ENCODE assay signal across 20 cellular contexts in the genomic region with DNA sequence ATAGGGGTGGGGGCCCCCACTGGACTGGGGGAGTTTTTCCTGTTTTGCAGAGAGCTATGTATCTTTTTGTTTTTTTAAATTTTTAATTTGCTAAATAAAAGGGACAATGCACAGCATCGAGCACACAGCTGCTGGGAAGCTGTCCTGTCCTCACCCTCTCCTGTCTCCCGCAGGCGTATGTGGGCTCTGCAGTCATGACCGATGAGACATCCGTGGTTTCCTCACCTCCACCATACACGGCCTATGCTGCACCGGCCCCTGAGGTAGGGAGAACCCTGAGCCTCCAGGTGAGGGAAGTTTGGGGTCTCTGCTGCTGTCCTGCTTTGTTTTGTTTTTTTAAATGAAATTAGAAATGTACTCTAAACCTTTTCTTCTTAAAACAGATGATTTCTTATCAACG. TPM values are rescaled to one million over a fixed set of nuclear protein-coding genes. Genes with fewer than 3 reads are reported as not detected.
DNase-seq lines count a peak whose midpoint lies in the region; ATAC-seq, FAIRE-seq and TF ChIP-seq lines count a peak whose summit lies in the region.
"Had no signal": no experiment of that assay in that cellular context is flagged by ENCODE, and none has a peak within 500 bp of the region (broad histone marks: within the 10 kb centered on the region; RNA-seq: fewer than 3 reads in every experiment).

No MANE protein-coding gene starts in this region.

- ATAC-seq in activated naive CD8-positive, alpha-beta T cell treated with anti-CD3 and anti-CD28 coated beads, Interleukin-2, amount 50 U/mL, for 24 hours = peak; percentile 66
- peak; percentile 75 for ATAC-seq in K562
- ATAC-seq in stimulated activated naive CD8-positive, alpha-beta T cell treated with anti-CD3 and anti-CD28 coated beads, Interleukin-15, Interleukin-2, amounts not matched to agents 100 U/mL and 50 U/mL, for 24 hours = peak; percentile 73

- POLR2A ChIA-PET in K562 (lab: Yijun Ruan, JAX) = interaction anchor here (2.6 kb wide), 1 partner anchor 40 kb away, joined by 9 read pairs; the partner anchor contains the start of gene FAM168B

- H3K9ac ChIP-seq in K562 (ENCODE audit: insufficient read depth in 1 of 2, low read depth in 2 of 2, low read length in 2 of 2) = 0 out of 4 replicates have a peak overlapping the region, but pooled peaks of 1 of the 2 experiments have one; percentile 28

- H3K79me2 ChIP-seq in K562 (ENCODE audit: control insufficient read depth, insufficient read depth, low read length) = peaks cover 7% of the 10 kb centered on the region

- no peak overlapping the region for H3K4me3 ChIP-seq in K562

- in situ Hi-C loops in K562 (cut with MboI) = no loop called here

- no peaks in the 10 kb centered on the region for H3K9me1 ChIP-seq in K562 (ENCODE audit: control insufficient read depth, insufficient read depth, low read length)

- H3K27ac ChIP-seq in K562 (ENCODE audit: extremely low read depth, low read depth, low read length) = no peak overlapping the region

- peaks cover 0 to 4% of the 10 kb centered on the region in 2 experiments; a peak in 2 of 5 replicates for H3K4me1 ChIP-seq in K562 (replicated peaks in 1 of 2; ENCODE audit: control insufficient read depth in 2 of 2, insufficient read depth in 2 of 2, low read length in 2 of 2)

- H3K36me3 Mint-ChIP-seq in activated naive CD8-positive, alpha-beta T cell treated with anti-CD3 and anti-CD28 coated beads, Interleukin-2, amount 50 U/mL, for 24 hours (ENCODE audit: low read depth) = peaks cover 51% of the 10 kb centered on the region
- H3K36me3 Mint-ChIP-seq in activated naive CD8-positive, alpha-beta T cell treated with anti-CD3 and anti-CD28 coated beads for 36 hours = peaks cover 39% of the 10 kb centered on the region
- peaks cover 24 to 49% (median 38%) of the 10 kb centered on the region in 3 donors for H3K36me3 Mint-ChIP-seq in immature natural killer cell

- no peaks in the 10 kb centered on the region for H4K20me1 ChIP-seq in K562 (replicated peaks; ENCODE audit: control insufficient read depth, insufficient read depth, low read length)

- no peak for FAIRE-seq in K562 (lab: Jason Lieb, UNC)
- FAIRE-seq: A204.1, RCC 7860 had no signal

- no peaks in the 10 kb centered on the region for H3K27me3 Mint-ChIP-seq in activated naive CD8-positive, alpha-beta T cell treated with anti-CD3 and anti-CD28 coated beads, Interleukin-2, amount 50 U/mL, for 24 hours
- H3K27me3 Mint-ChIP-seq in activated naive CD8-positive, alpha-beta T cell treated with anti-CD3 and anti-CD28 coated beads for 36 hours = no peaks in the 10 kb centered on the region
- H3K27me3 Mint-ChIP-seq in immature natural killer cell (ENCODE audit: low read depth in 3 of 3) = peaks cover 0 to 3% (median 2%) of the 10 kb centered on the region in 3 donors
- H3K27me3 Mint-ChIP-seq: CD4-positive, alpha-beta T cell had no signal

- H3K9me3 ChIP-seq in K562 (replicated peaks; ENCODE audit: control insufficient read depth, insufficient read depth, low read depth, low read length) = no peaks in the 10 kb centered on the region
- H3K9me3 ChIP-seq: Caco-2 had no signal

- H3K4me2 ChIP-seq in K562 (ENCODE audit: insufficient read depth, low read length) = no peak overlapping the region

- no peak for DNase-seq in activated naive CD8-positive, alpha-beta T cell treated with anti-CD3 and anti-CD28 coated beads, Interleukin-2, amount 50 U/mL, for 24 hours
- DNase-seq in activated naive CD8-positive, alpha-beta T cell treated with anti-CD3 and anti-CD28 coated beads for 36 hours = no peak
- no peak for DNase-seq in K562 (ENCODE audit: extremely low read depth in 1 of 4, low spot score in 3 of 4)
- DNase-seq in immature natural killer cell = peak; percentile 12 to 22 (median 16)
- no peak for DNase-seq in stimulated activated naive CD8-positive, alpha-beta T cell treated with anti-CD3 and anti-CD28 coated beads, Interleukin-15, Interleukin-2, amounts not matched to agents 100 U/mL and 50 U/mL, for 24 hours
- DNase-seq in inferior parietal cortex (ENCODE audit: extremely low spot score) = no peak
- no peak for DNase-seq in medulla oblongata (ENCODE audit: extremely low spot score)
- no peak for DNase-seq in NCI-H748 (lab: John Stamatoyannopoulos, UW; ENCODE audit: unreplicated experiment)
- DNase-seq: Caco-2; CD4-positive, alpha-beta T cell; GF-D8; KG1; NCI-H1105 treated with DMSO at 0.1 percent for 48 hours; NCI-H1694; NCI-H2081 treated with DMSO at 0.1 percent for 48 hours; NCI-H446 treated with DMSO at 0.1 percent for 48 hours; NCI-H69; SHP77 had no signal

- no peak for TF ChIP-seq POLR2A in K562 (conservative IDR thresholded peaks at IDR 0.05)

- no peaks in the 10 kb centered on the region for H3K27me3 ChIP-seq in K562 (ENCODE audit: control insufficient read depth in 2 of 2, insufficient read depth in 2 of 2, low read length in 2 of 2)

- no TSS peak for BruUV-seq in K562 (replicated peaks; lab: Mats Ljungman, UMichigan)

- intact Hi-C loops in K562 (cut with micrococcal nuclease) = no loop called here

- no peak overlapping the region for H3K27ac Mint-ChIP-seq in activated naive CD8-positive, alpha-beta T cell treated with anti-CD3 and anti-CD28 coated beads, Interleukin-2, amount 50 U/mL, for 24 hours
- no peak overlapping the region for H3K27ac Mint-ChIP-seq in activated naive CD8-positive, alpha-beta T cell treated with anti-CD3 and anti-CD28 coated beads for 36 hours
- peak overlapping the region in 4 of 6 donors; percentile 35 to 62 (median 53) for H3K27ac Mint-ChIP-seq in immature natural killer cell
- H3K27ac Mint-ChIP-seq: CD4-positive, alpha-beta T cell had no signal

- no peak overlapping the region for H2AFZ ChIP-seq in K562 (ENCODE audit: low read depth, low read length)

- WGBS in K562 (ENCODE audit: insufficient coverage, low coverage, missing lambda C conversion rate) = 84% methylated on average over 7 of the region's 8 CpGs

- peaks cover 70% of the 10 kb centered on the region; the same call in 2 of the 3 replicates for H3K36me3 ChIP-seq in K562 (ENCODE audit: control insufficient read depth, insufficient read depth, low read length)

- H3K4me3 Mint-ChIP-seq in activated naive CD8-positive, alpha-beta T cell treated with anti-CD3 and anti-CD28 coated beads, Interleukin-2, amount 50 U/mL, for 24 hours = no peak overlapping the region
- H3K4me3 Mint-ChIP-seq in activated naive CD8-positive, alpha-beta T cell treated with anti-CD3 and anti-CD28 coated beads for 36 hours = no peak overlapping the region
- H3K4me3 Mint-ChIP-seq in immature natural killer cell = peak overlapping the region in 3 of 5 donors; percentile 7 to 44 (median 38)
- H3K4me3 Mint-ChIP-seq: CD4-positive, alpha-beta T cell had no signal

- no peaks in the 10 kb centered on the region for H3K9me3 Mint-ChIP-seq in activated naive CD8-positive, alpha-beta T cell treated with anti-CD3 and anti-CD28 coated beads, Interleukin-2, amount 50 U/mL, for 24 hours
- no peaks in the 10 kb centered on the region for H3K9me3 Mint-ChIP-seq in activated naive CD8-positive, alpha-beta T cell treated with anti-CD3 and anti-CD28 coated beads for 36 hours
- no peaks in the 10 kb centered on the region for H3K9me3 Mint-ChIP-seq in immature natural killer cell
- H3K9me3 Mint-ChIP-seq: CD4-positive, alpha-beta T cell had no signal

- CTCF ChIA-PET in K562 (lab: Yijun Ruan, JAX; ENCODE audit: low intra/inter-chr PET ratio) = no interaction called here

- H3K4me1 Mint-ChIP-seq in activated naive CD8-positive, alpha-beta T cell treated with anti-CD3 and anti-CD28 coated beads, Interleukin-2, amount 50 U/mL, for 24 hours = peaks cover 3% of the 10 kb centered on the region
- peaks cover 3% of the 10 kb centered on the region for H3K4me1 Mint-ChIP-seq in activated naive CD8-positive, alpha-beta T cell treated with anti-CD3 and anti-CD28 coated beads for 36 hours
- peaks cover 14 to 27% of the 10 kb centered on the region in 2 donors for H3K4me1 Mint-ChIP-seq in immature natural killer cell

- 0 out of 6 replicates have a peak, but pooled peaks of 1 of the 3 experiments have one; percentile 3 for TF ChIP-seq CTCF in K562 (IDR thresholded peaks at IDR 0.05 in 2 of 3, conservative IDR thresholded peaks at IDR 0.05 in 1 of 3; ENCODE audit: insufficient read depth in 2 of 3, low read depth in 1 of 3, low read length in 3 of 3)

- TF ChIP-seq EP300 in K562 (IDR thresholded peaks at IDR 0.05; ENCODE audit: low read length) = no peak

- TF ChIP-seq RAD21 in K562 (CRISPR knock-in tag; conservative IDR thresholded peaks at IDR 0.05 in 1 of 2, IDR thresholded peaks at IDR 0.05 in 1 of 2) = no peak

RNA-seq across cellular contexts. Expression of gene PLEKHB2, which starts 27.6 kb away (rescaled TPM):
- total RNA-seq in activated naive CD8-positive, alpha-beta T cell treated with anti-CD3 and anti-CD28 coated beads for 36 hours = 10 to 100 TPM; 42.4 to 43.2 TPM
- 57.5 and 90.0 TPM in 2 replicates for total RNA-seq in K562 (2011; cell fraction: chromatin; rRNA removed; ENCODE audit: low replicate concordance)
- total RNA-seq in K562 (2011; cell fraction: nucleolus; rRNA removed) = 40.9 and 42.5 TPM in 2 replicates
- total RNA-seq in K562 (2011; cell fraction: nucleoplasm; rRNA removed) = 74.6 and 88.2 TPM in 2 replicates
- total RNA-seq in K562 (2014; rRNA removed) (48.6 and 65.2 TPM in 2 replicates), K562 (2014; rRNA removed; fragmentation: Illumina TruSeq; extraction: Trizol) (44.1 and 46.7 TPM in 2 replicates), K562 (2015; rRNA removed; fragmentation: Illumina TruSeq; extraction: Trizol) (43.7 and 47.3 TPM in 2 replicates), K562 (2021) (56.5 TPM in 2 replicates)
- polyA plus RNA-seq in K562 (2011; rRNA removed) (53.8 and 71.5 TPM in 2 replicates), K562 (2014; fragmentation: Illumina TruSeq; extraction: Trizol) (55.4 and 56.2 TPM in 2 replicates), K562 (2014; fragmentation: Nextera tagmentation; extraction: Ambion mirVana) (10 to 100 TPM; 41.3 to 42.6 TPM), K562 (2014; rRNA removed) (50.2 and 53.0 TPM in 2 replicates), immature natural killer cell (100 to 1,000 TPM in 2 of 3 donors, 10 to 100 TPM in 1; 84.6 to 146 (median 112) TPM)
- polyA plus RNA-seq in K562 (2011; cell fraction: cytosol; rRNA removed) = 57.4 and 73.3 TPM in 2 replicates
- polyA plus RNA-seq in K562 (2011; cell fraction: nucleus; rRNA removed) = 29.5 and 30.0 TPM in 2 replicates
- polyA plus RNA-seq in K562 (2012) = 53.7 and 58.0 TPM in 2 replicates
- polyA minus RNA-seq in K562 (2011; rRNA and poly(A)+ RNA removed) = 80.6 and 119 TPM in 2 replicates
- polyA minus RNA-seq in K562 (2011; cell fraction: cytosol; rRNA and poly(A)+ RNA removed) = 54.8 and 64.5 TPM in 2 replicates
- 20.1 and 30.9 TPM in 2 replicates for polyA minus RNA-seq in K562 (2011; cell fraction: nucleus; rRNA and poly(A)+ RNA removed)

RNA-seq across cellular contexts. Expression of gene FAM168B, which starts 39.5 kb away (rescaled TPM):
- 10 to 100 TPM; 83.4 to 88.2 TPM for total RNA-seq in activated naive CD8-positive, alpha-beta T cell treated with anti-CD3 and anti-CD28 coated beads for 36 hours
- 23.5 and 25.5 TPM in 2 replicates for total RNA-seq in K562 (2011; cell fraction: chromatin; rRNA removed; ENCODE audit: low replicate concordance)
- total RNA-seq in K562 (2011; cell fraction: nucleolus; rRNA removed) = 19.7 and 21.8 TPM in 2 replicates
- total RNA-seq in K562 (2011; cell fraction: nucleoplasm; rRNA removed) = 26.0 and 35.7 TPM in 2 replicates
- 46.1 and 60.8 TPM in 2 replicates for total RNA-seq in K562 (2014; rRNA removed)
- 32.1 and 33.9 TPM in 2 replicates for total RNA-seq in K562 (2014; rRNA removed; fragmentation: Illumina TruSeq; extraction: Trizol)
- 39.0 and 40.1 TPM in 2 replicates for total RNA-seq in K562 (2015; rRNA removed; fragmentation: Illumina TruSeq; extraction: Trizol)
- 67.4 and 76.0 TPM in 2 replicates for total RNA-seq in K562 (2021)
- 51.6 and 56.9 TPM in 2 replicates for polyA plus RNA-seq in K562 (2011; rRNA removed)
- 89.9 and 202 TPM in 2 replicates for polyA plus RNA-seq in K562 (2011; cell fraction: cytosol; rRNA removed)
- 47.2 and 74.0 TPM in 2 replicates for polyA plus RNA-seq in K562 (2011; cell fraction: nucleus; rRNA removed)
- polyA plus RNA-seq in K562 (2012) = 53.3 and 56.9 TPM in 2 replicates
- 47.8 and 56.3 TPM in 2 replicates for polyA plus RNA-seq in K562 (2014; fragmentation: Illumina TruSeq; extraction: Trizol)
- 1 to 10 TPM; 3.3 to 5.4 TPM for polyA plus RNA-seq in K562 (2014; fragmentation: Nextera tagmentation; extraction: Ambion mirVana)
- polyA plus RNA-seq in K562 (2014; rRNA removed) = 59.4 and 64.2 TPM in 2 replicates
- polyA minus RNA-seq in K562 (2011; rRNA and poly(A)+ RNA removed) = 25.2 and 36.1 TPM in 2 replicates
- polyA minus RNA-seq in K562 (2011; cell fraction: cytosol; rRNA and poly(A)+ RNA removed) = 38.3 and 40.4 TPM in 2 replicates
- polyA minus RNA-seq in K562 (2011; cell fraction: nucleus; rRNA and poly(A)+ RNA removed) = 12.5 and 15.2 TPM in 2 replicates
- polyA plus RNA-seq in immature natural killer cell = 10 to 100 TPM; 20.3 to 47.0 (median 23.6) TPM

Comparison
In these comparisons a context has a peak if more than half of its experiments do, and no peak if none do; other contexts are left out.
1. DNase-seq: peak in immature natural killer cell (3 of 3); none in activated naive CD8-positive, alpha-beta T cell treated with anti-CD3 and anti-CD28 coated beads, Interleukin-2, amount 50 U/mL, for 24 hours (single experiment), activated naive CD8-positive, alpha-beta T cell treated with anti-CD3 and anti-CD28 coated beads for 36 hours (single experiment), K562 (0 of 4), stimulated activated naive CD8-positive, alpha-beta T cell treated with anti-CD3 and anti-CD28 coated beads, Interleukin-15, Interleukin-2, amounts not matched to agents 100 U/mL and 50 U/mL, for 24 hours (single experiment), inferior parietal cortex (single experiment), medulla oblongata (single experiment) and NCI-H748 (single experiment).
2. H3K27ac Mint-ChIP-seq: peak in immature natural killer cell (4 of 6); none in activated naive CD8-positive, alpha-beta T cell treated with anti-CD3 and anti-CD28 coated beads, Interleukin-2, amount 50 U/mL, for 24 hours (single experiment) and activated naive CD8-positive, alpha-beta T cell treated with anti-CD3 and anti-CD28 coated beads for 36 hours (single experiment).
3. H3K4me3 Mint-ChIP-seq: peak in immature natural killer cell (3 of 5); none in activated naive CD8-positive, alpha-beta T cell treated with anti-CD3 and anti-CD28 coated beads, Interleukin-2, amount 50 U/mL, for 24 hours (single experiment) and activated naive CD8-positive, alpha-beta T cell treated with anti-CD3 and anti-CD28 coated beads for 36 hours (single experiment).
4. Peak in every context shown above with its lines, with median percentiles within 50 percentile points of each other: ATAC-seq.